In the genomic region with DNA sequence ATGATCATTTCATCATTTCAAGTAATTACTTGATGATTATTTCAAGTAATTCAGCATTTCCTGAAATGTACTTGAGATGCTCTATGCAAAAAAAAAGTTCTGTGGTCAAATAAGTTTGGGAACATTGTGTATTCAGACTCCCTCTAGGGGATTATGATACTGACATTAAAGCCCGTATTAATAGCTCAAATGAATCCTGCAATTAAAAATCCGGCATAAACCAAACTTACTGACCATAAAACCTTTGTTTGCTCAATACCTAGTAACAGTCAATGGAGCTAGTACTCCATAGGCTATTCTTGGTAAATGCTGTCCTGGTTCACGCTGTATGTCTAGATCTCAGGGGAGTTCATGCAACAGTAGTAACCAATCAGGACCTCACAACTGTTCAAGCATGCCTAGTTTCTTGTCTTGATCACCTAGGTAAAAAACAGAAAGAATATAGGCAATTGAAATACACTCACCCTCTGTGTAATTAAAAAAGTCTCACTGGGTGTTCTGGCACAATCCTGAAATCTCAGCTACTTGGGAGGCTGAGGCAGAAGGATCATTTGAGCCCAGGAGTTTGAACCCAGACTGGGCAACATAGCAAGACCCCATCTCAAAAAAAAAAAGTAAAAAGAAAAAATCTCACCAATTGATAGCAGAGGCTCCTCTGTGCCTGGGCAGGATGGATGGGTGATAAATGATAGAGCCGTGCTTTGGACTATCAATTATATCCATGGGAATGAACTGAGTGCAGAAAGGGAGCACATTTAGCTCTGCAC, we compare ENCODE assay signal across 20 cellular contexts. TPM values are rescaled to one million over a fixed set of nuclear protein-coding genes. Genes with fewer than 3 reads are reported as not detected.
A peak's percentile ranks its signal among the peaks of the same experiment; 100 is the strongest.
DNase-seq lines count a peak whose midpoint lies in the region; TF ChIP-seq lines count a peak whose summit lies in the region.
"Had no signal": no experiment of that assay in that cellular context is flagged by ENCODE, and none has a peak within 500 bp of the region (broad histone marks: within the 10 kb centered on the region; RNA-seq: fewer than 3 reads in every experiment).

No MANE protein-coding gene starts in this region.

- H3K4me2 ChIP-seq in OCI-LY7 (ENCODE audit: low read length): no peak overlapping the region
- H3K4me2 ChIP-seq: KMS-11 had no signal

- H3K27me3 ChIP-seq in breast epithelium: no peaks in the 10 kb centered on the region
- H3K27me3 ChIP-seq: BLaER1 treated with 17β-estradiol and CSF1 and Interleukin-3, amounts not matched to agents 10 nM and 100 nM had no signal

- no peaks in the 10 kb centered on the region for H4K20me1 ChIP-seq in OCI-LY7 (ENCODE audit: insufficient read depth, low read length)
- H4K20me1 ChIP-seq: BLaER1 treated with 17β-estradiol and CSF1 and Interleukin-3, amounts not matched to agents 10 nM and 100 nM had no signal

- no peak overlapping the region for H3K4me3 Mint-ChIP-seq in MCF 10A (ENCODE audit: unreplicated experiment)
- H3K4me3 Mint-ChIP-seq: CD4-positive, alpha-beta T cell; T-cell had no signal

- intact Hi-C loops in MCF 10A (cut with micrococcal nuclease) (no loop called here), breast epithelium (cut with DNase I; ENCODE audit: low total_unique reads) (no loop called here), OCI-LY7 (cut with micrococcal nuclease; ENCODE audit: unreplicated experiment) (no loop called here)

- no peaks in the 10 kb centered on the region for H3K27me3 Mint-ChIP-seq in MCF 10A (ENCODE audit: insufficient read depth, unreplicated experiment)

- H3K27ac Mint-ChIP-seq in MCF 10A (ENCODE audit: low read depth, unreplicated experiment): no peak overlapping the region
- H3K27ac Mint-ChIP-seq: CD4-positive, alpha-beta T cell; T-cell had no signal

- CTCF ChIA-PET in MCF 10A (lab: Yijun Ruan, JAX): interaction anchor here (0.6 to 3.1 kb wide), 5 partner anchors 9 to 1283 kb away, joined by 3 to 21 read pairs (median 4); no protein-coding TSS in a partner anchor
- CTCF ChIA-PET in OCI-LY7 (lab: Charles Lee; ENCODE audit: unreplicated experiment): no interaction called here

- H3K4me1 Mint-ChIP-seq in MCF 10A (ENCODE audit: insufficient read depth, unreplicated experiment): no peaks in the 10 kb centered on the region
- H3K4me1 Mint-ChIP-seq: T-cell had no signal

- H3K4me1 ChIP-seq in breast epithelium (no peaks in the 10 kb centered on the region), OCI-LY7 (ENCODE audit: insufficient read depth, low read length, poor library complexity, severe bottlenecking) (peaks cover 29% of the 10 kb centered on the region)

- H3K9me3 Mint-ChIP-seq in MCF 10A (ENCODE audit: unreplicated experiment): no peaks in the 10 kb centered on the region
- H3K9me3 Mint-ChIP-seq: CD4-positive, alpha-beta T cell; T-cell had no signal

- no peak for TF ChIP-seq POLR2A in breast epithelium (IDR thresholded peaks at IDR 0.05)

- H3K79me2 ChIP-seq in OCI-LY7 (ENCODE audit: insufficient read depth, low read depth, low read length): no peaks in the 10 kb centered on the region

- H3K9me2 ChIP-seq in OCI-LY7 (ENCODE audit: insufficient read depth, low read length): no peaks in the 10 kb centered on the region

- H3K36me3 ChIP-seq in breast epithelium: no peaks in the 10 kb centered on the region
- no peaks in the 10 kb centered on the region for H3K36me3 ChIP-seq in OCI-LY7 (ENCODE audit: insufficient read depth, low read length)

- H2AFZ ChIP-seq in OCI-LY7 (ENCODE audit: low read length): peak overlapping the region; percentile 1; the same call in 1 of the 2 replicates

- BruUV-seq in MCF 10A (replicated peaks; lab: Mats Ljungman, UMichigan): TSS peak; percentile 1
- no TSS peak for BruUV-seq in OCI-LY7 (replicated peaks; lab: Mats Ljungman, UMichigan)

- POLR2A ChIA-PET in MCF 10A (lab: Yijun Ruan, JAX): interaction anchor here (0.6 to 2.1 kb wide), 6 partner anchors 9 to 51 kb away, joined by 3 to 12 read pairs (median 4); a partner anchor contains a TSS
- POLR2A ChIA-PET in OCI-LY7 (lab: Charles Lee): interaction anchor here (0.7 to 1.8 kb wide), 6 partner anchors 9 to 38 kb away, joined by 3 to 14 read pairs (median 4); a partner anchor contains a TSS

- no peak for TF ChIP-seq CTCF in MCF 10A (IDR thresholded peaks at IDR 0.05; ENCODE audit: unreplicated experiment)
- no peak for TF ChIP-seq CTCF in breast epithelium (IDR thresholded peaks at IDR 0.05)
- 0 out of 2 replicates have a peak, but pooled peaks have one; percentile 12 for TF ChIP-seq CTCF in OCI-LY7 (conservative IDR thresholded peaks at IDR 0.05; ENCODE audit: low read length)
- no peak for TF ChIP-seq CTCF in fibroblast of mammary gland (conservative IDR thresholded peaks at IDR 0.05; ENCODE audit: control insufficient read depth, insufficient read depth, low read depth, low read length)

- H3K9me3 ChIP-seq in breast epithelium: no peaks in the 10 kb centered on the region
- H3K9me3 ChIP-seq in OCI-LY7 (ENCODE audit: low read length): no peaks in the 10 kb centered on the region
- H3K9me3 ChIP-seq: BLaER1 treated with 17β-estradiol and CSF1 and Interleukin-3, amounts not matched to agents 10 nM and 100 nM had no signal

- DNase-seq in MCF 10A (ENCODE audit: unreplicated experiment): no peak
- no peak for DNase-seq in breast epithelium (ENCODE audit: low spot score in 2 of 2)
- DNase-seq in OCI-LY7 (ENCODE audit: low spot score): peak; percentile 26
- DNase-seq in fibroblast of mammary gland (ENCODE audit: low read depth): peak; percentile 54
- peak; percentile 17 for DNase-seq in skeletal muscle cell (ENCODE audit: low read depth)
- DNase-seq in NCI-H1417 treated with DMSO at 0.1 percent for 48 hours (lab: John Stamatoyannopoulos, UW): no peak
- no peak for DNase-seq in stimulated activated naive CD4-positive, alpha-beta T cell (lab: John Stamatoyannopoulos, UW)
- no peak for DNase-seq in NCI-H1694 treated with DMSO at 0.1 percent for 48 hours (lab: John Stamatoyannopoulos, UW)
- DNase-seq: CD4-positive, alpha-beta T cell; IMR-90; NCI-H1092; NCI-H1436; NCI-H187 treated with DMSO at 0.1 percent for 48 hours; NCI-H446; NCI-H526; SHP77; T-cell had no signal

- H3K4me3 ChIP-seq in breast epithelium: no peak overlapping the region
- H3K4me3 ChIP-seq in OCI-LY7 (ENCODE audit: low read depth, low read length, poor library complexity, severe bottlenecking): no peak overlapping the region
- H3K4me3 ChIP-seq in fibroblast of mammary gland (ENCODE audit: control insufficient read depth, low read depth, low read length): no peak overlapping the region
- H3K4me3 ChIP-seq in skeletal muscle cell (ENCODE audit: low read depth, low read length): no peak overlapping the region
- H3K4me3 ChIP-seq: BLaER1 treated with 17β-estradiol and CSF1 and Interleukin-3, amounts not matched to agents 10 nM and 100 nM had no signal

- H3K27ac ChIP-seq in breast epithelium (no peak overlapping the region), OCI-LY7 (ENCODE audit: low read depth, low read length, poor library complexity, severe bottlenecking) (no peak overlapping the region)
- H3K27ac ChIP-seq: BLaER1 treated with 17β-estradiol and CSF1 and Interleukin-3, amounts not matched to agents 10 nM and 100 nM; KMS-11; RWPE1 had no signal

- peaks cover 75% of the 10 kb centered on the region for H3K36me3 Mint-ChIP-seq in MCF 10A (ENCODE audit: insufficient read depth, unreplicated experiment)
- H3K36me3 Mint-ChIP-seq: T-cell had no signal

RNA-seq across cellular contexts. Expression of a gene that starts 14.1 kb away (rescaled TPM):
- total RNA-seq in MCF 10A (2022): 165 TPM in 2 replicates
- 1 to 10 TPM; 2.3 to 7.8 (median 6.7) TPM for total RNA-seq in breast epithelium
- total RNA-seq in OCI-LY7 (2014; rRNA removed; shearing (Covaris generic)): 0.08 TPM in 1 of 2 replicates, not detected in the other
- total RNA-seq in OCI-LY7 (2022): 0.25 and 0.31 TPM in 2 replicates

RNA-seq across cellular contexts. Expression of a gene that starts 37.4 kb away (rescaled TPM):
- 44.5 and 47.6 TPM in 2 replicates for total RNA-seq in MCF 10A (2022)
- 10 to 100 TPM; 65.6 to 90.3 (median 88.2) TPM for total RNA-seq in breast epithelium
- 54.8 and 63.6 TPM in 2 replicates for total RNA-seq in OCI-LY7 (2014; rRNA removed; shearing (Covaris generic))
- 68.5 and 71.8 TPM in 2 replicates for total RNA-seq in OCI-LY7 (2022)

Comparison
In these comparisons a context has a peak if more than half of its experiments do, and no peak if none do; other contexts are left out.
1. RNA of a gene that starts 14.1 kb away (total RNA-seq): 165 TPM in MCF 10A; 2.3 to 7.8 TPM in breast epithelium and 0.08 to 0.31 TPM in OCI-LY7; every median in the first group is over 10 times any median in the second.
2. DNase-seq: peak in OCI-LY7 (single experiment), fibroblast of mammary gland (single experiment) and skeletal muscle cell (single experiment); none in MCF 10A (single experiment), breast epithelium (0 of 2), NCI-H1417 treated with DMSO at 0.1 percent for 48 hours (single experiment), stimulated activated naive CD4-positive, alpha-beta T cell (0 of 6) and NCI-H1694 treated with DMSO at 0.1 percent for 48 hours (single experiment).